ENCODE assay signal across 10 cellular contexts in genomic region chr4:140567722-140568121, GRCh38. TPM values are rescaled to one million over a fixed set of nuclear protein-coding genes. Genes with fewer than 3 reads are reported as not detected.
DNase-seq lines count a peak whose midpoint lies in the region; ATAC-seq, FAIRE-seq and TF ChIP-seq lines count a peak whose summit lies in the region.
"Had no signal": no experiment of that assay in that cellular context is flagged by ENCODE, and none has a peak within 500 bp of the region (broad histone marks: within the 10 kb centered on the region; RNA-seq: fewer than 3 reads in every experiment).

No MANE protein-coding gene starts in this region.

- H3K27me3 ChIP-seq in A673 (replicated peaks; ENCODE audit: insufficient read depth, low read depth, low read length, poor library complexity) (peaks cover 59% of the 10 kb centered on the region), H1 (replicated peaks in 1 of 4; ENCODE audit: control insufficient read depth in 3 of 4, extremely low read depth in 1 of 4, insufficient read depth in 3 of 4, low read length in 3 of 4) (peaks cover 29 to 50% (median 41%) of the 10 kb centered on the region in 4 experiments)

- H3K4me3 ChIP-seq in A673 (ENCODE audit: low read depth, low read length, poor library complexity, severe bottlenecking) (no peak overlapping the region), H1 (ENCODE audit: extremely low read depth in 1 of 4, insufficient read depth in 2 of 4, low read depth in 3 of 4, low read length in 4 of 4) (peak overlapping the region; percentile 6 to 61 (median 37); a peak in 6 of 8 replicates)
- H3K4me3 ChIP-seq: SK-N-MC had no signal

- no peak overlapping the region for H2AK5ac ChIP-seq in H1 (ENCODE audit: low read depth, low read length)

- no peaks in the 10 kb centered on the region for H3K79me2 ChIP-seq in H1 (ENCODE audit: control insufficient read depth in 1 of 2, insufficient read depth in 2 of 2, low read length in 2 of 2)

- no peak for TF ChIP-seq RAD21 in H1 (IDR thresholded peaks at IDR 0.05 in 1 of 2, conservative IDR thresholded peaks at IDR 0.05 in 1 of 2; ENCODE audit: low read depth in 2 of 2, low read length in 2 of 2)

- no peak overlapping the region for H3K18ac ChIP-seq in H1 (ENCODE audit: extremely low read depth, low read length)

- TF ChIP-seq EP300 in H1 (IDR thresholded peaks at IDR 0.05; ENCODE audit: borderline replicate concordance in 1 of 2, low read depth in 2 of 2, low read length in 2 of 2), result no peak

- TF ChIP-seq CTCF in A673 (conservative IDR thresholded peaks at IDR 0.05; ENCODE audit: low read depth, low read length) (no peak), H1 (IDR thresholded peaks at IDR 0.05; ENCODE audit: control extremely low read depth in 1 of 3, insufficient read depth in 1 of 3, low read depth in 1 of 3, low read length in 3 of 3) (no peak)

- BruUV-seq in A673 (replicated peaks; lab: Mats Ljungman, UMichigan), result no TSS peak

- no peak overlapping the region for H4K5ac ChIP-seq in H1 (ENCODE audit: insufficient read length, low read depth, low read length)

- H3K36me3 ChIP-seq in A673 (ENCODE audit: insufficient read depth, low read length, poor library complexity, severe bottlenecking) (no peaks in the 10 kb centered on the region), H1 (ENCODE audit: control insufficient read depth in 2 of 4, insufficient read depth in 4 of 4, low read length in 3 of 4) (no peaks in the 10 kb centered on the region)

- no peak for TF ChIP-seq POLR2A in H1 (IDR thresholded peaks at IDR 0.05; ENCODE audit: control extremely low read depth in 1 of 2, low read depth in 2 of 2, low read length in 2 of 2)

- no peak overlapping the region for H3K23ac ChIP-seq in H1 (ENCODE audit: insufficient read length)

- no peaks in the 10 kb centered on the region for H3K79me1 ChIP-seq in H1 (ENCODE audit: low read depth, low read length)

- H3K9me3 ChIP-seq in A673 (ENCODE audit: low read depth, low read length, poor library complexity, severe bottlenecking) (no peaks in the 10 kb centered on the region), H1 (ENCODE audit: insufficient read depth in 2 of 2, low read depth in 1 of 2, low read length in 1 of 2) (peaks cover 0 to 3% of the 10 kb centered on the region in 2 experiments; a peak in 1 of 4 replicates)

- H3K4me2 ChIP-seq in H1 (ENCODE audit: insufficient read depth in 1 of 2, low read depth in 2 of 2, low read length in 2 of 2), result peak overlapping the region; percentile 82 to 92

- H4K91ac ChIP-seq in H1 (replicated peaks; ENCODE audit: insufficient read length, low read length), result no peak overlapping the region

- H2AFZ ChIP-seq in H1 (ENCODE audit: low read length), result no peak overlapping the region; the same call in 1 of the 2 replicates

- CTCF ChIA-PET in A673 (lab: Charles Lee) (no interaction called here), H1 (lab: Charles Lee; ENCODE audit: partially characterized antibody) (interaction anchor here (0.6 to 2.2 kb wide), 15 partner anchors 9 to 783 kb away, joined by 3 to 11 read pairs (median 3); partner anchors contain the start of genes ELMOD2 and TBC1D9)

- H3K9ac ChIP-seq in H1 (replicated peaks in 1 of 4; ENCODE audit: extremely low read depth in 1 of 4, low read depth in 3 of 4, low read length in 3 of 4), result no peak overlapping the region

- 17% methylated on average over 18 of the region's 18 CpGs; no CpG with 5 or more reads in 1 of the 2 experiments for WGBS in H1 (ENCODE audit: extremely low coverage in 1 of 2, insufficient coverage in 1 of 2, insufficient read length in 1 of 2, insufficient replicate concordance in 2 of 2, low coverage in 1 of 2, low lambda C conversion rate in 2 of 2, missing lambda C conversion rate in 1 of 2), 2 experiments

- no peak overlapping the region for H3K56ac ChIP-seq in H1 (replicated peaks; ENCODE audit: insufficient read length, low read depth, low read length)

- H2BK5ac ChIP-seq in H1 (ENCODE audit: low read depth, low read length), result no peak overlapping the region

- ATAC-seq in HG02759 (IDR thresholded peaks at IDR 0.05; ENCODE audit: unreplicated experiment) (peak; percentile 60), GM18498 (IDR thresholded peaks at IDR 0.05; ENCODE audit: unreplicated experiment) (no peak)

- H2BK15ac ChIP-seq in H1 (ENCODE audit: low read length), result no peak overlapping the region

- H4K20me1 ChIP-seq in H1 (replicated peaks in 1 of 2; ENCODE audit: control insufficient read depth in 1 of 2, insufficient read depth in 2 of 2, low read length in 2 of 2), result no peaks in the 10 kb centered on the region

- no peak overlapping the region for H2BK120ac ChIP-seq in H1 (replicated peaks; ENCODE audit: low read depth, low read length)

- H3K4ac ChIP-seq in H1 (replicated peaks; ENCODE audit: insufficient read length, low read depth, low read length), result no peak overlapping the region

- FAIRE-seq in H1 (lab: Jason Lieb, UNC), result no peak
- FAIRE-seq: islet of Langerhans had no signal

- no peak overlapping the region for H2BK20ac ChIP-seq in H1 (ENCODE audit: low read length)

- H3K4me1 ChIP-seq in A673 (ENCODE audit: insufficient read depth, low read length, poor library complexity, severe bottlenecking) (no peaks in the 10 kb centered on the region), H1 (replicated peaks in 1 of 4; ENCODE audit: control insufficient read depth in 3 of 4, insufficient read depth in 4 of 4, low read length in 3 of 4) (peaks cover 0 to 8% (median 3%) of the 10 kb centered on the region in 4 experiments; a peak in 3 of 7 replicates)

- intact Hi-C loops in A673 (cut with micrococcal nuclease; ENCODE audit: unreplicated experiment), result no loop called here

- no peak overlapping the region for H4K8ac ChIP-seq in H1 (ENCODE audit: extremely low read depth, insufficient read depth, low read length)

- DNase-seq in A673 (ENCODE audit: low spot score) (peak; percentile 8), H1 (ENCODE audit: low read depth in 1 of 2, low spot score in 2 of 2) (peak in 1 of 2 experiments; percentile 55), lung microvascular endothelial cell (ENCODE audit: low read depth in 2 of 2) (peak; percentile 5 to 7), COLO829 (ENCODE audit: low spot score) (no peak), T-helper 9 cell (no peak)
- no peak for DNase-seq in activated CD4-positive, alpha-beta T cell treated with anti-CD3 and anti-CD28 coated beads for 48 hours

- peaks cover 10% of the 10 kb centered on the region for H3K23me2 ChIP-seq in H1 (ENCODE audit: low read depth, low read length)

- H2BK12ac ChIP-seq in H1 (ENCODE audit: low read depth, low read length), result no peak overlapping the region

- no peak overlapping the region for H3K14ac ChIP-seq in H1 (ENCODE audit: insufficient read length)

- POLR2A ChIA-PET in A673 (lab: Charles Lee; ENCODE audit: low non-redundant PET), result no interaction called here
- POLR2A ChIA-PET in H1 (lab: Charles Lee; ENCODE audit: partially characterized antibody), result interaction anchor here (0.6 to 2.6 kb wide), 7 partner anchors 9 to 42 kb away, joined by 3 to 8 read pairs (median 3); no protein-coding TSS in a partner anchor

- H3K27ac ChIP-seq in A673 (ENCODE audit: low read depth, low read length, poor library complexity, severe bottlenecking) (no peak overlapping the region), H1 (ENCODE audit: low read depth, low read length) (no peak overlapping the region)
- H3K27ac ChIP-seq: SK-N-MC had no signal

TF ChIP-seq in H1, 55 proteins besides CTCF, POLR2A, EP300 and RAD21:
- no peak for TF ChIP-seq MAFK (IDR thresholded peaks at IDR 0.05; ENCODE audit: low read depth, low read length)
- TF ChIP-seq SIN3A (conservative IDR thresholded peaks at IDR 0.05 in 1 of 2, IDR thresholded peaks at IDR 0.05 in 1 of 2; ENCODE audit: low read depth in 1 of 2, low read length in 2 of 2), result no peak
- no peak for TF ChIP-seq PHF8 (conservative IDR thresholded peaks at IDR 0.05; ENCODE audit: low read depth, low read length)
- peak; percentile 18; the same call in 1 of the 2 replicates for TF ChIP-seq SUZ12 (IDR thresholded peaks at IDR 0.05; ENCODE audit: low read length)
- TF ChIP-seq MAX (IDR thresholded peaks at IDR 0.05), result no peak
TF ChIP-seq in H1: peak in this region for 1.

RNA-seq across cellular contexts. Expression of gene UCP1, which starts 1.0 kb away (rescaled TPM):
- total RNA-seq in A673 (2021), result 0.22 TPM in 1 of 2 replicates, not detected in the other
- 0.20 and 0.29 TPM in 2 replicates for total RNA-seq in H1 (2021; fragmentation: NEBNext Ultra II Directional; extraction: Animal tissue kit (Norgen Biotek cat#: 25700))
- 0.22 and 0.44 TPM in 2 replicates for polyA plus RNA-seq in H1 (2011; rRNA removed)
- 0.32 TPM for polyA plus RNA-seq in H1 (2011; cell fraction: cytosol; rRNA removed)
- 0.31 TPM for polyA plus RNA-seq in H1 (2011; cell fraction: nucleus; rRNA removed)
- 0.20 to 0.65 TPM (median 0.46 TPM) in 4 replicates for polyA plus RNA-seq in H1 (2012, experiment 1 of 2)
- 0.20 TPM for polyA plus RNA-seq in H1 (2012, experiment 2 of 2)
- 0.18 TPM for polyA plus RNA-seq in H1 (2013, experiment 1 of 2)
- 0.07 TPM for polyA plus RNA-seq in H1 (2013, experiment 2 of 2)
- 0.19 and 0.63 TPM in 2 replicates for polyA minus RNA-seq in H1 (2011; rRNA and poly(A)+ RNA removed)
- polyA minus RNA-seq in H1 (2011; cell fraction: cytosol; rRNA and poly(A)+ RNA removed), result not detected
- polyA minus RNA-seq in H1 (2011; cell fraction: nucleus; rRNA and poly(A)+ RNA removed), result not detected
- not detected in 2 replicates for total RNA-seq in lung microvascular endothelial cell

RNA-seq across cellular contexts. Expression of gene ELMOD2, which starts 43.8 kb away (rescaled TPM):
- 37.2 and 38.1 TPM in 2 replicates for total RNA-seq in A673 (2021)
- 26.2 and 27.9 TPM in 2 replicates for total RNA-seq in H1 (2021; fragmentation: NEBNext Ultra II Directional; extraction: Animal tissue kit (Norgen Biotek cat#: 25700))
- polyA plus RNA-seq in H1 (2011; rRNA removed), result 3.4 and 6.6 TPM in 2 replicates
- 7.1 TPM for polyA plus RNA-seq in H1 (2011; cell fraction: cytosol; rRNA removed)
- 3.3 TPM for polyA plus RNA-seq in H1 (2011; cell fraction: nucleus; rRNA removed)
- polyA plus RNA-seq in H1 (2012, experiment 1 of 2), result 7.0 to 14.4 TPM (median 7.9 TPM) in 4 replicates
- polyA plus RNA-seq in H1 (2012, experiment 2 of 2), result 0.79 TPM
- 25.3 TPM for polyA plus RNA-seq in H1 (2013, experiment 1 of 2)
- polyA plus RNA-seq in H1 (2013, experiment 2 of 2), result 27.0 TPM
- 7.6 and 11.8 TPM in 2 replicates for polyA minus RNA-seq in H1 (2011; rRNA and poly(A)+ RNA removed)
- polyA minus RNA-seq in H1 (2011; cell fraction: cytosol; rRNA and poly(A)+ RNA removed), result 16.8 TPM
- polyA minus RNA-seq in H1 (2011; cell fraction: nucleus; rRNA and poly(A)+ RNA removed), result 27.3 TPM
- total RNA-seq in lung microvascular endothelial cell, result 10.7 and 11.7 TPM in 2 replicates

Comparison
In these comparisons a context has a peak if more than half of its experiments do, and no peak if none do; other contexts are left out.
1. DNase-seq: peak in A673 (single experiment) and lung microvascular endothelial cell (2 of 2); none in activated CD4-positive, alpha-beta T cell treated with anti-CD3 and anti-CD28 coated beads for 48 hours (single experiment), COLO829 (single experiment) and T-helper 9 cell (single experiment).